Comparison of ENCODE assay signal across 24 cellular contexts in genomic region chr4:80921441-80921840, GRCh38.
"Had no signal": no experiment of that assay in that cellular context is flagged by ENCODE, and none has a peak within 500 bp of the region (broad histone marks: within the 10 kb centered on the region; RNA-seq: fewer than 3 reads in every experiment).

No MANE protein-coding gene starts in this region.

- H3K9ac ChIP-seq: neural progenitor cell had no signal

- H2AFZ ChIP-seq: neural progenitor cell had no signal

- DNase-seq: dorsolateral prefrontal cortex; effector CD4-positive, alpha-beta T cell; foreskin fibroblast; heart right ventricle; hippocampal formation; left cardiac atrium; left lung; mesenchymal stem cell; naive thymus-derived CD4-positive, alpha-beta T cell; stimulated activated CD4-positive, alpha-beta T cell treated with anti-CD3 and anti-CD28 coated beads, Interleukin-12 subunit alpha, Interleukin-12 subunit beta, amount 100 ng/mL, for 4 hours; stimulated activated CD4-positive, alpha-beta T cell treated with anti-CD3 and anti-CD28 coated beads, Interleukin-1b, Interleukin-23, amount 100 ng/mL, for 48 hours; stimulated activated CD4-positive, alpha-beta T cell treated with anti-CD3 and anti-CD28 coated beads, Interleukin-4, amount 100 ng/mL, for 1 hour; stimulated activated CD8-positive, alpha-beta memory T cell treated with anti-CD3 and anti-CD28 coated beads, Interleukin-4, amount 100 ng/mL, for 48 hours; stimulated activated naive CD4-positive, alpha-beta T cell; stimulated activated naive CD8-positive, alpha-beta T cell treated with anti-CD3 and anti-CD28 coated beads, Interleukin-15, amount 100 ng/mL, for 72 hours had no signal

- H3K4me3 ChIP-seq: dorsolateral prefrontal cortex, gastroesophageal sphincter, heart right ventricle, left lung, neural progenitor cell, prostate gland, right atrium auricular region, smooth muscle cell, suprapubic skin had no signal

- H3K4me2 ChIP-seq: neural progenitor cell, smooth muscle cell had no signal

- H3K36me3 ChIP-seq: gastroesophageal sphincter, heart right ventricle, left lung, neural progenitor cell, prostate gland, right atrium auricular region, suprapubic skin had no signal

- ATAC-seq: esophagus mucosa; gastroesophageal sphincter; heart right ventricle; left cardiac atrium; left lung; naive thymus-derived CD4-positive, alpha-beta T cell; sciatic nerve; stimulated activated naive CD8-positive, alpha-beta T cell treated with anti-CD3 and anti-CD28 coated beads, Interleukin-15, amount 100 ng/mL, for 72 hours had no signal

- H3K4me1 ChIP-seq: gastroesophageal sphincter, heart right ventricle, left lung, neural progenitor cell, prostate gland, right atrium auricular region, suprapubic skin had no signal

- H3K27me3 ChIP-seq: gastroesophageal sphincter, left lung, neural progenitor cell, right atrium auricular region, suprapubic skin had no signal

- H3K27ac ChIP-seq: dorsolateral prefrontal cortex, epithelial cell of prostate, gastroesophageal sphincter, heart right ventricle, left lung, neural progenitor cell, prostate gland, right atrium auricular region, suprapubic skin had no signal

- H3K9me3 ChIP-seq: gastroesophageal sphincter, heart right ventricle, left lung, prostate gland, right atrium auricular region, suprapubic skin had no signal
